39 cellular contexts compared by ENCODE assay signal in genomic region chr7:157821959-157822687, GRCh38.
"Had no signal": no experiment of that assay in that cellular context is flagged by ENCODE, and none has a peak within 500 bp of the region (broad histone marks: within the 10 kb centered on the region; RNA-seq: fewer than 3 reads in every experiment).

No MANE protein-coding gene starts in this region.

- H3K27me3 ChIP-seq: adrenal gland, ascending aorta, body of pancreas, brain microvascular endothelial cell, cardiac muscle cell had no signal

- ATAC-seq: activated naive CD4-positive, alpha-beta T cell treated with anti-CD3 and anti-CD28 coated beads, Interleukin-2, amount 50 U/mL, for 72 hours; activated naive CD8-positive, alpha-beta T cell treated with anti-CD3 and anti-CD28 coated beads, Interleukin-2, amount 50 U/mL, for 24 hours; activated T-cell treated with anti-CD3 and anti-CD28 coated beads, Interleukin-2, amount 50 U/mL, for 4 hours; body of pancreas had no signal

- DNase-seq: activated effector memory CD4-positive, alpha-beta T cell treated with anti-CD3 and anti-CD28 coated beads, Interleukin-2, amount 50 U/mL, for 16 hours; activated effector memory CD4-positive, alpha-beta T cell treated with Interleukin-2 at 50 U/mL for 16 hours; activated gamma-delta T cell; activated gamma-delta T cell treated with Interleukin-2 at 50 U/mL for 16 hours; activated naive CD4-positive, alpha-beta T cell; activated naive CD4-positive, alpha-beta T cell treated with anti-CD3 and anti-CD28 coated beads for 36 hours; activated naive CD4-positive, alpha-beta T cell treated with anti-CD3 and anti-CD28 coated beads, Interleukin-2, amount 10 ng/mL, durations not matched to agents 7 days and 5 days; activated naive CD4-positive, alpha-beta T cell treated with anti-CD3 and anti-CD28 coated beads, Interleukin-2, amount 50 U/mL, for 16 hours; activated naive CD4-positive, alpha-beta T cell treated with Interleukin-2 at 50 U/mL for 16 hours; activated naive CD8-positive, alpha-beta T cell treated with anti-CD3 and anti-CD28 coated beads for 36 hours; activated naive CD8-positive, alpha-beta T cell treated with anti-CD3 and anti-CD28 coated beads, Interleukin-2, amount 10 ng/mL, durations not matched to agents 7 days and 5 days; activated naive CD8-positive, alpha-beta T cell treated with anti-CD3 and anti-CD28 coated beads, Interleukin-2, amount 50 U/mL, for 24 hours; activated T-cell treated with anti-CD3 and anti-CD28 coated beads, Interleukin-2, amount 50 U/mL, for 1 hour; activated T-cell treated with anti-CD3 and anti-CD28 coated beads, Interleukin-2, amount 50 U/mL, for 24 hours; activated T-cell treated with anti-CD3 and anti-CD28 coated beads, Interleukin-2, amount 50 U/mL, for 4 hours; activated T-cell treated with anti-CD3 and anti-CD28 coated beads, Interleukin-2, amount 50 U/mL, for 48 hours; activated T-cell treated with anti-CD3 and anti-CD28 coated beads, Interleukin-2, amount 50 U/mL, for 72 hours; adrenal gland; amniotic stem cell; amygdala; anterior cingulate cortex; body of pancreas; brain microvascular endothelial cell; caudate nucleus; central memory CD4-positive, alpha-beta T cell; cerebellar nuclear complex had no signal

- H3K9me3 Mint-ChIP-seq: activated naive CD4-positive, alpha-beta T cell treated with anti-CD3 and anti-CD28 coated beads for 36 hours; activated naive CD4-positive, alpha-beta T cell treated with anti-CD3 and anti-CD28 coated beads, Interleukin-2, amount 50 U/mL, for 24 hours; activated naive CD4-positive, alpha-beta T cell treated with anti-CD3 and anti-CD28 coated beads, Interleukin-2, amount 50 U/mL, for 72 hours; activated naive CD8-positive, alpha-beta T cell treated with anti-CD3 and anti-CD28 coated beads for 36 hours; activated naive CD8-positive, alpha-beta T cell treated with anti-CD3 and anti-CD28 coated beads, Interleukin-2, amount 50 U/mL, for 24 hours; activated T-cell treated with anti-CD3 and anti-CD28 coated beads, Interleukin-2, amount 50 U/mL, for 24 hours; activated T-cell treated with anti-CD3 and anti-CD28 coated beads, Interleukin-2, amount 50 U/mL, for 4 hours; activated T-helper 17 cell treated with anti-CD3 and anti-CD28 coated beads, Interleukin-2, amount 50 U/mL, for 72 hours had no signal

- H3K27me3 Mint-ChIP-seq: activated naive CD4-positive, alpha-beta T cell treated with anti-CD3 and anti-CD28 coated beads, Interleukin-2, amount 10 ng/mL, durations not matched to agents 7 days and 5 days; activated naive CD4-positive, alpha-beta T cell treated with anti-CD3 and anti-CD28 coated beads, Interleukin-2, amount 50 U/mL, for 24 hours; activated naive CD8-positive, alpha-beta T cell; activated naive CD8-positive, alpha-beta T cell treated with anti-CD3 and anti-CD28 coated beads for 36 hours; activated naive CD8-positive, alpha-beta T cell treated with anti-CD3 and anti-CD28 coated beads, Interleukin-2, amount 10 ng/mL, durations not matched to agents 7 days and 5 days; activated T-cell treated with anti-CD3 and anti-CD28 coated beads, Interleukin-2, amount 50 U/mL, for 24 hours; central memory CD8-positive, alpha-beta T cell had no signal

- H3K9me3 ChIP-seq: adrenal gland, ascending aorta, body of pancreas, breast epithelium had no signal

- H3K27ac Mint-ChIP-seq: activated naive CD4-positive, alpha-beta T cell treated with anti-CD3 and anti-CD28 coated beads for 36 hours; activated naive CD4-positive, alpha-beta T cell treated with anti-CD3 and anti-CD28 coated beads, Interleukin-2, amount 10 ng/mL, durations not matched to agents 7 days and 5 days; activated naive CD4-positive, alpha-beta T cell treated with anti-CD3 and anti-CD28 coated beads, Interleukin-2, amount 50 U/mL, for 24 hours; activated naive CD4-positive, alpha-beta T cell treated with anti-CD3 and anti-CD28 coated beads, Interleukin-2, amount 50 U/mL, for 72 hours; activated naive CD8-positive, alpha-beta T cell; activated naive CD8-positive, alpha-beta T cell treated with anti-CD3 and anti-CD28 coated beads for 36 hours; activated naive CD8-positive, alpha-beta T cell treated with anti-CD3 and anti-CD28 coated beads, Interleukin-2, amount 10 ng/mL, durations not matched to agents 7 days and 5 days; activated naive CD8-positive, alpha-beta T cell treated with anti-CD3 and anti-CD28 coated beads, Interleukin-2, amount 50 U/mL, for 24 hours; activated T-cell treated with anti-CD3 and anti-CD28 coated beads, Interleukin-2, amount 50 U/mL, for 24 hours; activated T-cell treated with anti-CD3 and anti-CD28 coated beads, Interleukin-2, amount 50 U/mL, for 72 hours; activated T-helper 1 cell treated with anti-CD3 and anti-CD28 coated beads, Interleukin-12 subunit alpha, Interleukin-12 subunit beta, Interleukin-2, Interleukin-4 antibody, amounts not matched to agents 30 ng/mL and 10 ng/mL and 1 ng/mL, durations not matched to agents 14 hours and 24 hours and 36 hours; activated T-helper 17 cell treated with anti-CD3 and anti-CD28 coated beads, Interleukin-2, amount 50 U/mL, for 72 hours; activated T-helper 2 cell treated with anti-CD3 and anti-CD28 coated beads, Interferon-gamma antibody, Interleukin-2, Interleukin-4, amounts not matched to agents 10 μg/mL and 5 μg/mL and 100 μg/mL, durations not matched to agents 14 hours and 24 hours and 36 hours; brain had no signal

- H3K27ac ChIP-seq: adrenal gland, ascending aorta, body of pancreas, brain microvascular endothelial cell, breast epithelium, cardiac muscle cell had no signal

- H3K4me3 Mint-ChIP-seq: activated naive CD4-positive, alpha-beta T cell treated with anti-CD3 and anti-CD28 coated beads for 36 hours; activated naive CD4-positive, alpha-beta T cell treated with anti-CD3 and anti-CD28 coated beads, Interleukin-2, amount 10 ng/mL, durations not matched to agents 7 days and 5 days; activated naive CD4-positive, alpha-beta T cell treated with anti-CD3 and anti-CD28 coated beads, Interleukin-2, amount 50 U/mL, for 24 hours; activated naive CD8-positive, alpha-beta T cell; activated naive CD8-positive, alpha-beta T cell treated with anti-CD3 and anti-CD28 coated beads for 36 hours; activated naive CD8-positive, alpha-beta T cell treated with anti-CD3 and anti-CD28 coated beads, Interleukin-2, amount 10 ng/mL, durations not matched to agents 7 days and 5 days; activated naive CD8-positive, alpha-beta T cell treated with anti-CD3 and anti-CD28 coated beads, Interleukin-2, amount 50 U/mL, for 24 hours; activated T-cell treated with anti-CD3 and anti-CD28 coated beads, Interleukin-2, amount 50 U/mL, for 24 hours; activated T-cell treated with anti-CD3 and anti-CD28 coated beads, Interleukin-2, amount 50 U/mL, for 4 hours; activated T-cell treated with anti-CD3 and anti-CD28 coated beads, Interleukin-2, amount 50 U/mL, for 72 hours; activated T-helper 1 cell treated with anti-CD3 and anti-CD28 coated beads, Interleukin-12 subunit alpha, Interleukin-12 subunit beta, Interleukin-2, Interleukin-4 antibody, amounts not matched to agents 30 ng/mL and 10 ng/mL and 1 ng/mL, durations not matched to agents 14 hours and 24 hours and 36 hours; activated T-helper 17 cell treated with anti-CD3 and anti-CD28 coated beads, Interleukin-2, amount 50 U/mL, for 72 hours; brain; central memory CD8-positive, alpha-beta T cell had no signal

- H3K4me1 ChIP-seq: adrenal gland, ascending aorta, body of pancreas, breast epithelium had no signal

- H3K36me3 ChIP-seq: adrenal gland, ascending aorta, brain microvascular endothelial cell, breast epithelium, cardiac muscle cell had no signal

- H3K4me1 Mint-ChIP-seq: central memory CD8-positive, alpha-beta T cell had no signal

- H3K36me3 Mint-ChIP-seq: activated naive CD4-positive, alpha-beta T cell treated with anti-CD3 and anti-CD28 coated beads, Interleukin-2, amount 10 ng/mL, durations not matched to agents 7 days and 5 days; activated naive CD4-positive, alpha-beta T cell treated with anti-CD3 and anti-CD28 coated beads, Interleukin-2, amount 50 U/mL, for 24 hours; activated naive CD4-positive, alpha-beta T cell treated with anti-CD3 and anti-CD28 coated beads, Interleukin-2, amount 50 U/mL, for 72 hours; activated naive CD8-positive, alpha-beta T cell; activated naive CD8-positive, alpha-beta T cell treated with anti-CD3 and anti-CD28 coated beads for 36 hours; activated naive CD8-positive, alpha-beta T cell treated with anti-CD3 and anti-CD28 coated beads, Interleukin-2, amount 10 ng/mL, durations not matched to agents 7 days and 5 days; brain had no signal

- H3K4me3 ChIP-seq: adrenal gland, ascending aorta, body of pancreas, breast epithelium, cardiac muscle cell had no signal

- FAIRE-seq: astrocyte, bronchial epithelial cell had no signal
